Comparison of ENCODE assay signal across 1 cellular context in the genomic region with DNA sequence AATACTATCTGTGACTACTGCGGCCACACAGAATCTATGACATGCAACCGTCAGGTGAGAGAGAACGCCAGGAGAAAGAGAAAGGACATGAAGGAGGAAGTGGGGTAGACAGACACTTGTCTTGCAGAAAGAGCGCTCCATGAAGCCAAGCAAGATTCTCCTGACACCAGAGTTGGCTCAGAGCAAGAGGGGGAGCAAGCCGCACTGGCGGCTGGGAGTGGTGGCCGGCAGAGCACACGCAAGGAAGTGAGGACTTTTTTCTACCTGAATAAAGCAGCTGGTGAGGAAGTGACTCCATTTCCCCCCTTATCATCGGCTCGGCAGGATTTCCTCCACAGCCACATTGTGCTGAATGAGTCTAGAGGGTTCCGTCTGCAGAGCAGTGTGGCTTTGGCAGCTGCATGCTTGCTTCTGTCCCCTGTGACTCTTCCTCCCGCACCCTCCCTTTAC.
TF ChIP-seq lines count a peak whose summit lies in the region.

No MANE protein-coding gene starts in this region.

TF ChIP-seq in GM12878, 131 proteins besides CTCF, POLR2A, EP300 and RAD21 (continued from another document):
- TF ChIP-seq MTA3 (IDR thresholded peaks at IDR 0.05; ENCODE audit: borderline replicate concordance, low read length) (no peak), CREM (IDR thresholded peaks at IDR 0.05; ENCODE audit: low read depth) (0 out of 2 replicates have a peak, but pooled peaks have one; percentile 16), POLR2AphosphoS2 (IDR thresholded peaks at IDR 0.05; ENCODE audit: low read depth, low read length) (peak; percentile 43; the same call in 1 of the 2 replicates), NBN (IDR thresholded peaks at IDR 0.05) (peak; percentile 33; the same call in 1 of the 2 replicates), NFIC (IDR thresholded peaks at IDR 0.05; ENCODE audit: low read depth, low read length) (no peak), CHD1 (IDR thresholded peaks at IDR 0.05; ENCODE audit: low read depth, low read length) (0 out of 2 replicates have a peak, but pooled peaks have one; percentile 23), GATAD2B (conservative IDR thresholded peaks at IDR 0.05; ENCODE audit: low read depth) (0 out of 2 replicates have a peak, but pooled peaks have one; percentile 47), BRCA1 (IDR thresholded peaks at IDR 0.05; ENCODE audit: low read depth, low read length) (no peak), WRNIP1 (IDR thresholded peaks at IDR 0.05; ENCODE audit: borderline replicate concordance, low read depth, low read length) (no peak), YBX1 (IDR thresholded peaks at IDR 0.05) (no peak), BMI1 (IDR thresholded peaks at IDR 0.05; ENCODE audit: borderline replicate concordance) (no peak), MYC (IDR thresholded peaks at IDR 0.05; ENCODE audit: insufficient read depth, insufficient read length, insufficient replicate concordance, low read length, severe bottlenecking) (no peak), CHD2 (IDR thresholded peaks at IDR 0.05; ENCODE audit: borderline replicate concordance, low read depth, low read length) (no peak), SUPT20H (IDR thresholded peaks at IDR 0.05; ENCODE audit: borderline replicate concordance, control insufficient read depth, low read depth, low read length) (no peak), IKZF1 (conservative IDR thresholded peaks at IDR 0.05) (no peak), TAF1 (IDR thresholded peaks at IDR 0.05; ENCODE audit: borderline replicate concordance, low read depth, low read length) (0 out of 2 replicates have a peak, but pooled peaks have one; percentile 20), ASH2L (IDR thresholded peaks at IDR 0.05; ENCODE audit: borderline replicate concordance, low read depth) (no peak), HCFC1 (IDR thresholded peaks at IDR 0.05; ENCODE audit: low read length) (no peak), JUND (IDR thresholded peaks at IDR 0.05; ENCODE audit: low read depth, low read length) (no peak), EED (IDR thresholded peaks at IDR 0.05; ENCODE audit: low read depth) (no peak), MTA2 (IDR thresholded peaks at IDR 0.05; ENCODE audit: low read depth) (no peak), TARDBP (IDR thresholded peaks at IDR 0.05; ENCODE audit: borderline replicate concordance) (no peak), ETV6 (conservative IDR thresholded peaks at IDR 0.05 in 1 of 2, IDR thresholded peaks at IDR 0.05 in 1 of 2; ENCODE audit: borderline replicate concordance in 1 of 2, low read depth in 1 of 2) (peak in 1 of 2 experiments; percentile 94; a peak in 2 of 4 replicates), STAT1 (conservative IDR thresholded peaks at IDR 0.05) (no peak)
- TF ChIP-seq, protein P1, sequence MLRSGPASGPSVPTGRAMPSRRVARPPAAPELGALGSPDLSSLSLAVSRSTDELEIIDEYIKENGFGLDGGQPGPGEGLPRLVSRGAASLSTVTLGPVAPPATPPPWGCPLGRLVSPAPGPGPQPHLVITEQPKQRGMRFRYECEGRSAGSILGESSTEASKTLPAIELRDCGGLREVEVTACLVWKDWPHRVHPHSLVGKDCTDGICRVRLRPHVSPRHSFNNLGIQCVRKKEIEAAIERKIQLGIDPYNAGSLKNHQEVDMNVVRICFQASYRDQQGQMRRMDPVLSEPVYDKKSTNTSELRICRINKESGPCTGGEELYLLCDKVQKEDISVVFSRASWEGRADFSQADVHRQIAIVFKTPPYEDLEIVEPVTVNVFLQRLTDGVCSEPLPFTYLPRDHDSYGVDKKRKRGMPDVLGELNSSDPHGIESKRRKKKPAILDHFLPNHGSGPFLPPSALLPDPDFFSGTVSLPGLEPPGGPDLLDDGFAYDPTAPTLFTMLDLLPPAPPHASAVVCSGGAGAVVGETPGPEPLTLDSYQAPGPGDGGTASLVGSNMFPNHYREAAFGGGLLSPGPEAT (IDR thresholded peaks at IDR 0.05; ENCODE audit: low read depth), result no peak
- TF ChIP-seq, protein P2, sequence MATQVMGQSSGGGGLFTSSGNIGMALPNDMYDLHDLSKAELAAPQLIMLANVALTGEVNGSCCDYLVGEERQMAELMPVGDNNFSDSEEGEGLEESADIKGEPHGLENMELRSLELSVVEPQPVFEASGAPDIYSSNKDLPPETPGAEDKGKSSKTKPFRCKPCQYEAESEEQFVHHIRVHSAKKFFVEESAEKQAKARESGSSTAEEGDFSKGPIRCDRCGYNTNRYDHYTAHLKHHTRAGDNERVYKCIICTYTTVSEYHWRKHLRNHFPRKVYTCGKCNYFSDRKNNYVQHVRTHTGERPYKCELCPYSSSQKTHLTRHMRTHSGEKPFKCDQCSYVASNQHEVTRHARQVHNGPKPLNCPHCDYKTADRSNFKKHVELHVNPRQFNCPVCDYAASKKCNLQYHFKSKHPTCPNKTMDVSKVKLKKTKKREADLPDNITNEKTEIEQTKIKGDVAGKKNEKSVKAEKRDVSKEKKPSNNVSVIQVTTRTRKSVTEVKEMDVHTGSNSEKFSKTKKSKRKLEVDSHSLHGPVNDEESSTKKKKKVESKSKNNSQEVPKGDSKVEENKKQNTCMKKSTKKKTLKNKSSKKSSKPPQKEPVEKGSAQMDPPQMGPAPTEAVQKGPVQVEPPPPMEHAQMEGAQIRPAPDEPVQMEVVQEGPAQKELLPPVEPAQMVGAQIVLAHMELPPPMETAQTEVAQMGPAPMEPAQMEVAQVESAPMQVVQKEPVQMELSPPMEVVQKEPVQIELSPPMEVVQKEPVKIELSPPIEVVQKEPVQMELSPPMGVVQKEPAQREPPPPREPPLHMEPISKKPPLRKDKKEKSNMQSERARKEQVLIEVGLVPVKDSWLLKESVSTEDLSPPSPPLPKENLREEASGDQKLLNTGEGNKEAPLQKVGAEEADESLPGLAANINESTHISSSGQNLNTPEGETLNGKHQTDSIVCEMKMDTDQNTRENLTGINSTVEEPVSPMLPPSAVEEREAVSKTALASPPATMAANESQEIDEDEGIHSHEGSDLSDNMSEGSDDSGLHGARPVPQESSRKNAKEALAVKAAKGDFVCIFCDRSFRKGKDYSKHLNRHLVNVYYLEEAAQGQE (IDR thresholded peaks at IDR 0.05; ENCODE audit: low read depth, low read length), result no peak
- TF ChIP-seq, protein P3, sequence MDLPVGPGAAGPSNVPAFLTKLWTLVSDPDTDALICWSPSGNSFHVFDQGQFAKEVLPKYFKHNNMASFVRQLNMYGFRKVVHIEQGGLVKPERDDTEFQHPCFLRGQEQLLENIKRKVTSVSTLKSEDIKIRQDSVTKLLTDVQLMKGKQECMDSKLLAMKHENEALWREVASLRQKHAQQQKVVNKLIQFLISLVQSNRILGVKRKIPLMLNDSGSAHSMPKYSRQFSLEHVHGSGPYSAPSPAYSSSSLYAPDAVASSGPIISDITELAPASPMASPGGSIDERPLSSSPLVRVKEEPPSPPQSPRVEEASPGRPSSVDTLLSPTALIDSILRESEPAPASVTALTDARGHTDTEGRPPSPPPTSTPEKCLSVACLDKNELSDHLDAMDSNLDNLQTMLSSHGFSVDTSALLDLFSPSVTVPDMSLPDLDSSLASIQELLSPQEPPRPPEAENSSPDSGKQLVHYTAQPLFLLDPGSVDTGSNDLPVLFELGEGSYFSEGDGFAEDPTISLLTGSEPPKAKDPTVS (IDR thresholded peaks at IDR 0.05; ENCODE audit: low read depth, low read length), result no peak
- TF ChIP-seq, protein P4, sequence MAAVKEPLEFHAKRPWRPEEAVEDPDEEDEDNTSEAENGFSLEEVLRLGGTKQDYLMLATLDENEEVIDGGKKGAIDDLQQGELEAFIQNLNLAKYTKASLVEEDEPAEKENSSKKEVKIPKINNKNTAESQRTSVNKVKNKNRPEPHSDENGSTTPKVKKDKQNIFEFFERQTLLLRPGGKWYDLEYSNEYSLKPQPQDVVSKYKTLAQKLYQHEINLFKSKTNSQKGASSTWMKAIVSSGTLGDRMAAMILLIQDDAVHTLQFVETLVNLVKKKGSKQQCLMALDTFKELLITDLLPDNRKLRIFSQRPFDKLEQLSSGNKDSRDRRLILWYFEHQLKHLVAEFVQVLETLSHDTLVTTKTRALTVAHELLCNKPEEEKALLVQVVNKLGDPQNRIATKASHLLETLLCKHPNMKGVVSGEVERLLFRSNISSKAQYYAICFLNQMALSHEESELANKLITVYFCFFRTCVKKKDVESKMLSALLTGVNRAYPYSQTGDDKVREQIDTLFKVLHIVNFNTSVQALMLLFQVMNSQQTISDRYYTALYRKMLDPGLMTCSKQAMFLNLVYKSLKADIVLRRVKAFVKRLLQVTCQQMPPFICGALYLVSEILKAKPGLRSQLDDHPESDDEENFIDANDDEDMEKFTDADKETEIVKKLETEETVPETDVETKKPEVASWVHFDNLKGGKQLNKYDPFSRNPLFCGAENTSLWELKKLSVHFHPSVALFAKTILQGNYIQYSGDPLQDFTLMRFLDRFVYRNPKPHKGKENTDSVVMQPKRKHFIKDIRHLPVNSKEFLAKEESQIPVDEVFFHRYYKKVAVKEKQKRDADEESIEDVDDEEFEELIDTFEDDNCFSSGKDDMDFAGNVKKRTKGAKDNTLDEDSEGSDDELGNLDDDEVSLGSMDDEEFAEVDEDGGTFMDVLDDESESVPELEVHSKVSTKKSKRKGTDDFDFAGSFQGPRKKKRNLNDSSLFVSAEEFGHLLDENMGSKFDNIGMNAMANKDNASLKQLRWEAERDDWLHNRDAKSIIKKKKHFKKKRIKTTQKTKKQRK (IDR thresholded peaks at IDR 0.05; ENCODE audit: low read depth, low read length), result no peak
- TF ChIP-seq, protein P5, sequence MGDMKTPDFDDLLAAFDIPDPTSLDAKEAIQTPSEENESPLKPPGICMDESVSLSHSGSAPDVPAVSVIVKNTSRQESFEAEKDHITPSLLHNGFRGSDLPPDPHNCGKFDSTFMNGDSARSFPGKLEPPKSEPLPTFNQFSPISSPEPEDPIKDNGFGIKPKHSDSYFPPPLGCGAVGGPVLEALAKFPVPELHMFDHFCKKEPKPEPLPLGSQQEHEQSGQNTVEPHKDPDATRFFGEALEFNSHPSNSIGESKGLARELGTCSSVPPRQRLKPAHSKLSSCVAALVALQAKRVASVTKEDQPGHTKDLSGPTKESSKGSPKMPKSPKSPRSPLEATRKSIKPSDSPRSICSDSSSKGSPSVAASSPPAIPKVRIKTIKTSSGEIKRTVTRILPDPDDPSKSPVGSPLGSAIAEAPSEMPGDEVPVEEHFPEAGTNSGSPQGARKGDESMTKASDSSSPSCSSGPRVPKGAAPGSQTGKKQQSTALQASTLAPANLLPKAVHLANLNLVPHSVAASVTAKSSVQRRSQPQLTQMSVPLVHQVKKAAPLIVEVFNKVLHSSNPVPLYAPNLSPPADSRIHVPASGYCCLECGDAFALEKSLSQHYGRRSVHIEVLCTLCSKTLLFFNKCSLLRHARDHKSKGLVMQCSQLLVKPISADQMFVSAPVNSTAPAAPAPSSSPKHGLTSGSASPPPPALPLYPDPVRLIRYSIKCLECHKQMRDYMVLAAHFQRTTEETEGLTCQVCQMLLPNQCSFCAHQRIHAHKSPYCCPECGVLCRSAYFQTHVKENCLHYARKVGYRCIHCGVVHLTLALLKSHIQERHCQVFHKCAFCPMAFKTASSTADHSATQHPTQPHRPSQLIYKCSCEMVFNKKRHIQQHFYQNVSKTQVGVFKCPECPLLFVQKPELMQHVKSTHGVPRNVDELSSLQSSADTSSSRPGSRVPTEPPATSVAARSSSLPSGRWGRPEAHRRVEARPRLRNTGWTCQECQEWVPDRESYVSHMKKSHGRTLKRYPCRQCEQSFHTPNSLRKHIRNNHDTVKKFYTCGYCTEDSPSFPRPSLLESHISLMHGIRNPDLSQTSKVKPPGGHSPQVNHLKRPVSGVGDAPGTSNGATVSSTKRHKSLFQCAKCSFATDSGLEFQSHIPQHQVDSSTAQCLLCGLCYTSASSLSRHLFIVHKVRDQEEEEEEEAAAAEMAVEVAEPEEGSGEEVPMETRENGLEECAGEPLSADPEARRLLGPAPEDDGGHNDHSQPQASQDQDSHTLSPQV (IDR thresholded peaks at IDR 0.05), result peak; percentile 41; the same call in 1 of the 2 replicates
- TF ChIP-seq, protein P6, sequence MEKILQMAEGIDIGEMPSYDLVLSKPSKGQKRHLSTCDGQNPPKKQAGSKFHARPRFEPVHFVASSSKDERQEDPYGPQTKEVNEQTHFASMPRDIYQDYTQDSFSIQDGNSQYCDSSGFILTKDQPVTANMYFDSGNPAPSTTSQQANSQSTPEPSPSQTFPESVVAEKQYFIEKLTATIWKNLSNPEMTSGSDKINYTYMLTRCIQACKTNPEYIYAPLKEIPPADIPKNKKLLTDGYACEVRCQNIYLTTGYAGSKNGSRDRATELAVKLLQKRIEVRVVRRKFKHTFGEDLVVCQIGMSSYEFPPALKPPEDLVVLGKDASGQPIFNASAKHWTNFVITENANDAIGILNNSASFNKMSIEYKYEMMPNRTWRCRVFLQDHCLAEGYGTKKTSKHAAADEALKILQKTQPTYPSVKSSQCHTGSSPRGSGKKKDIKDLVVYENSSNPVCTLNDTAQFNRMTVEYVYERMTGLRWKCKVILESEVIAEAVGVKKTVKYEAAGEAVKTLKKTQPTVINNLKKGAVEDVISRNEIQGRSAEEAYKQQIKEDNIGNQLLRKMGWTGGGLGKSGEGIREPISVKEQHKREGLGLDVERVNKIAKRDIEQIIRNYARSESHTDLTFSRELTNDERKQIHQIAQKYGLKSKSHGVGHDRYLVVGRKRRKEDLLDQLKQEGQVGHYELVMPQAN (conservative IDR thresholded peaks at IDR 0.05), result no peak
